Comparison of ENCODE assay signal across 13 cellular contexts in the genomic region with DNA sequence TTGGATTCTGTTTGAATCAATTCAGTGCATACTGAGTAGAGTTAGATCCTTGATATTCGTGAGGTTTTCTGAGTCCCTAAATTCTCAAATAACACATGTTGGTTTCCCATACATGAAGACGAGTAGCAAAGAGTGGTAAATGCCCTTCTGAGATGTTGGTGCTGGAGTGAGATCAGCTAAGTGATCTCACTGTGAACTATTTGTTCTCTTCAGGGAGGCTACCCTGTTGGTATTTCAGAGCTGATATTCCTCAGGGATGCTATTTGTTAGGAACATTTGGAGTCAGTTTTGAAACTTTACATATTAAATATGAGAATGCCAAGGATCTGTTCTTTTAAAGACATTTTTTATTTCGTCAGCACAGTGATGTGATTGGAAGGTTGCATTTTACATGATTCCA. TPM values are rescaled to one million over a fixed set of nuclear protein-coding genes. Genes with fewer than 3 reads are reported as not detected.
DNase-seq lines count a peak whose midpoint lies in the region; ATAC-seq, FAIRE-seq and TF ChIP-seq lines count a peak whose summit lies in the region.
"Had no signal": no experiment of that assay in that cellular context is flagged by ENCODE, and none has a peak within 500 bp of the region (broad histone marks: within the 10 kb centered on the region; RNA-seq: fewer than 3 reads in every experiment).

No MANE protein-coding gene starts in this region.

- POLR2A ChIA-PET in endothelial cell of umbilical vein (lab: Charles Lee) = no interaction called here

- H3K36me3 ChIP-seq in endothelial cell of umbilical vein (ENCODE audit: control insufficient read depth in 2 of 2, extremely low read depth in 1 of 2, insufficient read depth in 2 of 2, low read length in 2 of 2) = no peaks in the 10 kb centered on the region
- no peaks in the 10 kb centered on the region for H3K36me3 ChIP-seq in upper lobe of left lung

- intact Hi-C loops in endothelial cell of umbilical vein (cut with micrococcal nuclease) = loop anchor here (1.0 to 2.0 kb wide), 2 partner anchors 51 to 55 kb away; a partner anchor contains a TSS

- H3K4me1 Mint-ChIP-seq in activated naive CD8-positive, alpha-beta T cell (ENCODE audit: low read depth) = peaks cover 87% of the 10 kb centered on the region
- peaks cover 75% of the 10 kb centered on the region for H3K4me1 Mint-ChIP-seq in activated naive CD8-positive, alpha-beta T cell treated with anti-CD3 and anti-CD28 coated beads for 36 hours
- peaks cover 71% of the 10 kb centered on the region for H3K4me1 Mint-ChIP-seq in nephron

- H4K20me1 ChIP-seq in endothelial cell of umbilical vein (replicated peaks; ENCODE audit: control insufficient read depth, extremely low read depth, insufficient read depth, low read length) = no peaks in the 10 kb centered on the region

- CTCF ChIA-PET in endothelial cell of umbilical vein (lab: Charles Lee) = interaction anchor here (1.0 to 1.4 kb wide), 3 partner anchors 17 to 61 kb away, joined by 3 to 4 read pairs (median 3); no protein-coding TSS in a partner anchor

- no peak for TF ChIP-seq POLR2A in endothelial cell of umbilical vein (IDR thresholded peaks at IDR 0.05; ENCODE audit: low read depth, low read length)
- TF ChIP-seq POLR2A in upper lobe of left lung (IDR thresholded peaks at IDR 0.05) = no peak

- no peak for DNase-seq in activated naive CD8-positive, alpha-beta T cell treated with anti-CD3 and anti-CD28 coated beads for 36 hours
- DNase-seq in endothelial cell of umbilical vein (ENCODE audit: low read depth, low spot score) (peak; percentile 32), upper lobe of left lung (no peak), NCI-H2029 (lab: John Stamatoyannopoulos, UW) (no peak)
- no peak for DNase-seq in activated effector memory CD4-positive, alpha-beta T cell treated with anti-CD3 and anti-CD28 coated beads, Interleukin-2, amount 50 U/mL, for 16 hours
- no peak for DNase-seq in stimulated activated naive CD8-positive, alpha-beta T cell treated with anti-CD3 and anti-CD28 coated beads, Interleukin-15, Interleukin-2, amounts not matched to agents 100 U/mL and 50 U/mL, for 24 hours
- DNase-seq: activated naive CD4-positive, alpha-beta T cell treated with anti-CD3 and anti-CD28 coated beads, Interleukin-2, amount 10 ng/mL, durations not matched to agents 7 days and 5 days; effector CD4-positive, alpha-beta T cell; NCI-H446; RPMI8226; stimulated activated naive CD8-positive, alpha-beta T cell treated with anti-CD3 and anti-CD28 coated beads, Interleukin-15, amount 100 ng/mL, for 72 hours had no signal

- dilution Hi-C loops in endothelial cell of umbilical vein (cut with MboI; ENCODE audit: extremely low pct_ligation_motif_present, low sequenced_read_pairs) = no loop called here

- H3K4me3 ChIP-seq in endothelial cell of umbilical vein (replicated peaks in 1 of 3; ENCODE audit: insufficient read depth in 1 of 3, low read depth in 1 of 3, low read length in 3 of 3) (no peak overlapping the region), upper lobe of left lung (no peak overlapping the region)

- H3K9me3 ChIP-seq in endothelial cell of umbilical vein (replicated peaks; ENCODE audit: control insufficient read depth, insufficient read depth, low read length) = no peaks in the 10 kb centered on the region
- no peaks in the 10 kb centered on the region for H3K9me3 ChIP-seq in upper lobe of left lung

- H3K27me3 Mint-ChIP-seq in activated naive CD8-positive, alpha-beta T cell = no peaks in the 10 kb centered on the region
- no peaks in the 10 kb centered on the region for H3K27me3 Mint-ChIP-seq in activated naive CD8-positive, alpha-beta T cell treated with anti-CD3 and anti-CD28 coated beads for 36 hours
- H3K27me3 Mint-ChIP-seq in nephron (ENCODE audit: low read depth) = no peaks in the 10 kb centered on the region
- H3K27me3 Mint-ChIP-seq: activated naive CD4-positive, alpha-beta T cell treated with anti-CD3 and anti-CD28 coated beads, Interleukin-2, amount 10 ng/mL, durations not matched to agents 7 days and 5 days; stimulated activated naive CD8-positive, alpha-beta T cell treated with anti-CD3 and anti-CD28 coated beads, Interleukin-15, amount 100 ng/mL, for 72 hours had no signal

- H3K9ac ChIP-seq in endothelial cell of umbilical vein (replicated peaks; ENCODE audit: extremely low read depth, insufficient read depth, low read length) = no peak overlapping the region

- H3K9me3 Mint-ChIP-seq in activated naive CD8-positive, alpha-beta T cell (ENCODE audit: low read depth) = no peaks in the 10 kb centered on the region
- H3K9me3 Mint-ChIP-seq in activated naive CD8-positive, alpha-beta T cell treated with anti-CD3 and anti-CD28 coated beads for 36 hours = peaks cover 3% of the 10 kb centered on the region
- no peaks in the 10 kb centered on the region for H3K9me3 Mint-ChIP-seq in nephron

- TF ChIP-seq CTCF in endothelial cell of umbilical vein (IDR thresholded peaks at IDR 0.05; ENCODE audit: extremely low read depth in 1 of 2, insufficient read depth in 1 of 2, low read depth in 1 of 2, low read length in 2 of 2) (no peak), nephron (IDR thresholded peaks at IDR 0.05; ENCODE audit: unreplicated experiment in 3 of 3) (no peak), upper lobe of left lung (IDR thresholded peaks at IDR 0.05) (no peak)

- H3K27ac ChIP-seq in endothelial cell of umbilical vein (ENCODE audit: insufficient read depth, low read depth, low read length) (no peak overlapping the region), upper lobe of left lung (peak overlapping the region; percentile 15 to 80 (median 72))

- H2AFZ ChIP-seq in endothelial cell of umbilical vein (ENCODE audit: low read depth, low read length) = no peak overlapping the region

- no TSS peak for BruUV-seq in endothelial cell of umbilical vein (replicated peaks; lab: Mats Ljungman, UMichigan)

- FAIRE-seq in endothelial cell of umbilical vein (lab: Jason Lieb, UNC) = no peak

- no peak overlapping the region for H3K4me3 Mint-ChIP-seq in activated naive CD8-positive, alpha-beta T cell
- H3K4me3 Mint-ChIP-seq in activated naive CD8-positive, alpha-beta T cell treated with anti-CD3 and anti-CD28 coated beads for 36 hours = no peak overlapping the region
- no peak overlapping the region for H3K4me3 Mint-ChIP-seq in nephron
- H3K4me3 Mint-ChIP-seq: activated naive CD4-positive, alpha-beta T cell treated with anti-CD3 and anti-CD28 coated beads, Interleukin-2, amount 10 ng/mL, durations not matched to agents 7 days and 5 days; stimulated activated naive CD8-positive, alpha-beta T cell treated with anti-CD3 and anti-CD28 coated beads, Interleukin-15, amount 100 ng/mL, for 72 hours had no signal

- WGBS in upper lobe of left lung, 2 donors = 53 to 65% methylated on average over 3 of the region's 3 CpGs

- H3K9me1 ChIP-seq in endothelial cell of umbilical vein (replicated peaks; ENCODE audit: control insufficient read depth, extremely low read depth, insufficient read depth, low read length) = no peaks in the 10 kb centered on the region

- H3K4me2 ChIP-seq in endothelial cell of umbilical vein (ENCODE audit: insufficient read depth, low read length) = no peak overlapping the region

- TF ChIP-seq EP300 in upper lobe of left lung (IDR thresholded peaks at IDR 0.05) = no peak

- H3K36me3 Mint-ChIP-seq in activated naive CD8-positive, alpha-beta T cell = peaks cover 10% of the 10 kb centered on the region
- peaks cover 59% of the 10 kb centered on the region for H3K36me3 Mint-ChIP-seq in activated naive CD8-positive, alpha-beta T cell treated with anti-CD3 and anti-CD28 coated beads for 36 hours
- peaks cover 3% of the 10 kb centered on the region for H3K36me3 Mint-ChIP-seq in nephron (ENCODE audit: low read depth)

- ATAC-seq in upper lobe of left lung (ENCODE audit: low FRiP score in 2 of 2) = peak in 1 of 2 donors; percentile 15
- no peak for ATAC-seq in stimulated activated naive CD8-positive, alpha-beta T cell treated with anti-CD3 and anti-CD28 coated beads, Interleukin-15, Interleukin-2, amounts not matched to agents 100 U/mL and 50 U/mL, for 24 hours
- ATAC-seq: stimulated activated naive CD8-positive, alpha-beta T cell treated with anti-CD3 and anti-CD28 coated beads, Interleukin-15, amount 100 ng/mL, for 72 hours had no signal

- H3K27me3 ChIP-seq in endothelial cell of umbilical vein (ENCODE audit: control insufficient read depth in 2 of 2, insufficient read depth in 2 of 2, low read length in 2 of 2) (no peaks in the 10 kb centered on the region), upper lobe of left lung (no peaks in the 10 kb centered on the region)

- peaks cover 7% of the 10 kb centered on the region for H3K79me2 ChIP-seq in endothelial cell of umbilical vein (ENCODE audit: control insufficient read depth, insufficient read depth, low read length)

- H3K27ac Mint-ChIP-seq in activated naive CD8-positive, alpha-beta T cell = peak overlapping the region; percentile 12
- H3K27ac Mint-ChIP-seq in activated naive CD8-positive, alpha-beta T cell treated with anti-CD3 and anti-CD28 coated beads for 36 hours = no peak overlapping the region
- H3K27ac Mint-ChIP-seq in nephron = peak overlapping the region in 2 of 3 experiments; percentile 68 to 75
- H3K27ac Mint-ChIP-seq: stimulated activated naive CD8-positive, alpha-beta T cell treated with anti-CD3 and anti-CD28 coated beads, Interleukin-15, amount 100 ng/mL, for 72 hours had no signal

- peaks cover 13% of the 10 kb centered on the region for H3K4me1 ChIP-seq in endothelial cell of umbilical vein (ENCODE audit: control insufficient read depth, extremely low read depth, insufficient read depth, low read length)
- H3K4me1 ChIP-seq in upper lobe of left lung = peaks cover 78 to 90% (median 84%) of the 10 kb centered on the region in 4 donors

TF ChIP-seq in endothelial cell of umbilical vein, 7 proteins besides CTCF, POLR2A, EP300 and RAD21 (continues in another document):
- no peak for TF ChIP-seq EZH2 (IDR thresholded peaks at IDR 0.05; ENCODE audit: borderline replicate concordance, low read depth, low read length, severe bottlenecking)
- no peak for TF ChIP-seq FOS (IDR thresholded peaks at IDR 0.05; ENCODE audit: borderline replicate concordance, insufficient read depth, low read length)
- no peak for TF ChIP-seq GATA2 (IDR thresholded peaks at IDR 0.05; ENCODE audit: insufficient read depth, insufficient read length, low read depth, low read length)

RNA-seq across cellular contexts. Expression of a gene that starts 54.7 kb away (rescaled TPM):
- 10 to 100 TPM; 26.3 TPM for total RNA-seq in activated naive CD8-positive, alpha-beta T cell treated with anti-CD3 and anti-CD28 coated beads for 36 hours
- total RNA-seq in endothelial cell of umbilical vein (19.5 and 29.0 TPM in 2 replicates), upper lobe of left lung (10 to 100 TPM; 63.4 to 90.4 (median 81.6) TPM)
- polyA plus RNA-seq in endothelial cell of umbilical vein = 11.7 and 13.4 TPM in 2 replicates
- polyA plus RNA-seq in endothelial cell of umbilical vein (2011; cell fraction: cytosol; rRNA removed) = 11.3 and 11.6 TPM in 2 replicates
- polyA plus RNA-seq in endothelial cell of umbilical vein (2011; cell fraction: nucleus; rRNA removed) = 51.7 and 52.3 TPM in 2 replicates
- polyA plus RNA-seq in endothelial cell of umbilical vein (2012) = 11.8 and 15.6 TPM in 2 replicates
- 26.7 and 32.1 TPM in 2 replicates for polyA minus RNA-seq in endothelial cell of umbilical vein
- polyA minus RNA-seq in endothelial cell of umbilical vein (2011; cell fraction: cytosol; rRNA and poly(A)+ RNA removed) = 4.3 TPM
- polyA minus RNA-seq in endothelial cell of umbilical vein (2011; cell fraction: nucleus; rRNA and poly(A)+ RNA removed) = 26.3 and 27.4 TPM in 2 replicates
